ENCODE assay signal across 8 cellular contexts in the genomic region with DNA sequence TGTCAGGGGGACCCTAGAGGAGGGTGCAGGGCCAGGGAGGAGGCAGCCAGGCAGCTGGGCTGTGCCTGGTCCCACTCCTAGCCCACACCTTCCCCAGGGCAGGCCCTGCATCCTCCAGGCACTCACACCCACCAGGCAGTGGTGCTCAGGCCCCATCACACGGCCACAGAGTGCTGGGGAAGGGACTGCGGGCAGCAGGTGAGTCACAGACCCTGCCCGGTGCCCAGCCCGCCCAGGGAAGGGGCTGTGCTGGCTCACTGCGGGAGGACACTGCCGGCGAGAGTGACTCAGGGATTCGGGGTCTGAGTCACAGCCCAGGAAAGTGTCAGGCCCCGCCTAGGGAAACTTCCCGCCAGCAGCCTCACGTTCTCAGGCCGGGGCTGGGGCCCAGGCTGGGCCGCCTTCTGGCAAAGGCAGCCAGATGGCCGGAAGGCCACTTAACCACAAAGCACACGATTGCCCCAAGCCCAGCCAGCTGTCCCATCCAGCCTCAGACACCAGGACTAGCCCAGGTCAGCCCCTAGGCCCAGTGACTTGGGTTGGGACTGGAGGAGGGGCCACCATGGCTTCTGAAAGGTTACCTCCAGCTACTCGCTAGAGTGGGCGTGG. TPM values are rescaled to one million over a fixed set of nuclear protein-coding genes. Genes with fewer than 3 reads are reported as not detected.
DNase-seq lines count a peak whose midpoint lies in the region; ATAC-seq and TF ChIP-seq lines count a peak whose summit lies in the region.

No MANE protein-coding gene starts in this region.

- intact Hi-C loops in activated B cell treated with CpG ODN at 0.5 μM for 24 hours (cut with micrococcal nuclease): loop anchor here (2.0 to 5.0 kb wide), 3 partner anchors 16 to 228 kb away; partner anchors contain the start of gene ERCC3

- no peak overlapping the region for H3K9ac ChIP-seq in liver (ENCODE audit: low read depth in 1 of 2, low read length in 2 of 2)

- peaks cover 0 to 7% (median 3%) of the 10 kb centered on the region in 4 donors for H3K36me3 ChIP-seq in liver (ENCODE audit: control insufficient read depth in 4 of 4, insufficient read depth in 3 of 4, low read depth in 1 of 4, low read length in 3 of 4)

- H3K4me3 ChIP-seq in choroid plexus epithelial cell (ENCODE audit: low read depth, low read length) (no peak overlapping the region), liver (ENCODE audit: low read depth in 1 of 3, low read length in 3 of 3) (no peak overlapping the region)

- H3K9me3 Mint-ChIP-seq in activated B cell treated with CpG ODN at 0.5 μM for 24 hours: no peaks in the 10 kb centered on the region

- WGBS in liver: 65% methylated on average over 17 of the region's 17 CpGs

- peaks cover 56% of the 10 kb centered on the region for H3K36me3 Mint-ChIP-seq in activated B cell treated with CpG ODN at 0.5 μM for 24 hours (ENCODE audit: low read depth)

- TF ChIP-seq RAD21 in liver (IDR thresholded peaks at IDR 0.05): peak in 1 of 2 donors; percentile 32

- H3K27me3 Mint-ChIP-seq in activated B cell treated with CpG ODN at 0.5 μM for 24 hours: no peaks in the 10 kb centered on the region

- no peak overlapping the region for H3K4me3 Mint-ChIP-seq in activated B cell treated with CpG ODN at 0.5 μM for 24 hours

- POLR2A ChIA-PET in activated B cell treated with CpG ODN at 0.5 μM for 24 hours (lab: Charles Lee): interaction anchor here (1.0 kb wide), 1 partner anchor 41 kb away, joined by 5 read pairs; no protein-coding TSS in a partner anchor

- CTCF ChIA-PET in activated B cell treated with CpG ODN at 0.5 μM for 24 hours (lab: Charles Lee): no interaction called here

- peak overlapping the region; percentile 9 to 17 for H3K27ac ChIP-seq in liver (ENCODE audit: low read depth in 1 of 2, low read length in 2 of 2)

- H3K9me3 ChIP-seq in liver (ENCODE audit: control insufficient read depth in 4 of 4, low read length in 3 of 4): no peaks in the 10 kb centered on the region

- no peak for TF ChIP-seq CTCF in activated B cell treated with CpG ODN at 0.5 μM for 24 hours (IDR thresholded peaks at IDR 0.05)
- TF ChIP-seq CTCF in choroid plexus epithelial cell (conservative IDR thresholded peaks at IDR 0.05; ENCODE audit: low read depth, low read length): no peak
- no peak for TF ChIP-seq CTCF in liver (IDR thresholded peaks at IDR 0.05; ENCODE audit: low read depth, low read length, missing input control)

- no peak overlapping the region for H3K27ac Mint-ChIP-seq in activated B cell treated with CpG ODN at 0.5 μM for 24 hours

- ATAC-seq in GM21786 (IDR thresholded peaks at IDR 0.05; ENCODE audit: unreplicated experiment): peak; percentile 85
- peak; percentile 78 for ATAC-seq in activated B cell treated with CpG ODN at 0.5 μM for 24 hours (ENCODE audit: low read depth)

- DNase-seq in EL (peak; percentile 98), HuH-7.5 (ENCODE audit: low spot score) (peak; percentile 84), activated B cell treated with CpG ODN at 0.5 μM for 24 hours (no peak), choroid plexus epithelial cell (ENCODE audit: low read depth) (peak; percentile 91), NCI-H2107 (lab: John Stamatoyannopoulos, UW) (no peak)
- peak; percentile 45 to 47 (median 45) for DNase-seq in stimulated activated CD4-positive, alpha-beta T cell treated with anti-CD3 and anti-CD28 coated beads, TNF-alpha, amount 100 ng/mL, for 4 hours (ENCODE audit: low read depth in 3 of 3)

- H3K4me1 Mint-ChIP-seq in activated B cell treated with CpG ODN at 0.5 μM for 24 hours: peaks cover 13% of the 10 kb centered on the region

- peaks cover 5 to 29% (median 19%) of the 10 kb centered on the region in 4 donors for H3K4me1 ChIP-seq in liver (ENCODE audit: control insufficient read depth in 4 of 4, insufficient read depth in 4 of 4, low read length in 3 of 4)

- no peaks in the 10 kb centered on the region for H3K27me3 ChIP-seq in liver (ENCODE audit: control insufficient read depth in 4 of 4, insufficient read depth in 4 of 4, low read length in 3 of 4)

TF ChIP-seq in liver, 16 proteins besides CTCF, POLR2A, EP300 and RAD21:
- TF ChIP-seq RXRA (IDR thresholded peaks at IDR 0.05) (peak in 1 of 2 donors; percentile 42), JUND (IDR thresholded peaks at IDR 0.05) (peak in 1 of 2 donors; percentile 78), NR2F2 (IDR thresholded peaks at IDR 0.05) (peak; percentile 39), SP1 (IDR thresholded peaks at IDR 0.05) (peak; percentile 38), FOXA1 (IDR thresholded peaks at IDR 0.05) (no peak)
TF ChIP-seq in liver: peak in this region for 4.

RNA-seq across cellular contexts. Expression of gene BIN1, which starts 42.2 kb away (rescaled TPM):
- 62.5 and 63.5 TPM in 2 replicates for total RNA-seq in activated B cell treated with CpG ODN at 0.5 μM for 24 hours
- total RNA-seq in liver: 10 to 100 TPM; 16.7 to 21.5 TPM
- 10 to 100 TPM; 13.3 TPM for polyA plus RNA-seq in liver

Comparison
In these comparisons a context has a peak if more than half of its experiments do, and no peak if none do; other contexts are left out.
1. DNase-seq: peak in EL (single experiment), HuH-7.5 (single experiment), choroid plexus epithelial cell (single experiment) and stimulated activated CD4-positive, alpha-beta T cell treated with anti-CD3 and anti-CD28 coated beads, TNF-alpha, amount 100 ng/mL, for 4 hours (3 of 3); none in activated B cell treated with CpG ODN at 0.5 μM for 24 hours (single experiment) and NCI-H2107 (single experiment).